Comparison of ENCODE assay signal across 17 cellular contexts in the genomic region with DNA sequence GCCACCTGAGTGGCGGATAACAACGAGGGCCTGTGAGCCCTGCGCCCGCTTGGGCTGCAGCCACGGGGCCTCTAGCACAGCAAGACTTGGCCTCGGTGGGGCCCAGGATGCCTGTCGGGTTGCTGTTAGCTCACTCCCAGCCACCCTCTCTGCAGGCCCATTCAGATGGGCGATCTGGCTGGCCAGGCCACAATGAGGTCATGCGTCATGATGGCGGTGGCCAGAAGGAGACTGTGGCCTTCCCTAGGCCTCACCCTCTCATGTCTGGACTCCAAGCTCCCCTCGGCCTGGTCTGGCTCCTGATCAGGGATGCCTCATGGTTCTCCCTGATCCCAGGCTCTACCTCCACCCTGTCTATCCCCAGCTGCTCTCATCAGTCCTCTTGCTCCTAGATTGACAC. TPM values are rescaled to one million over a fixed set of nuclear protein-coding genes. Genes with fewer than 3 reads are reported as not detected.
DNase-seq lines count a peak whose midpoint lies in the region; TF ChIP-seq lines count a peak whose summit lies in the region.
"Had no signal": no experiment of that assay in that cellular context is flagged by ENCODE, and none has a peak within 500 bp of the region (broad histone marks: within the 10 kb centered on the region; RNA-seq: fewer than 3 reads in every experiment).

No MANE protein-coding gene starts in this region.

- H2AFZ ChIP-seq in MM.1S (ENCODE audit: low read length) (0 out of 2 replicates have a peak overlapping the region, but pooled peaks have one; percentile 41), neural progenitor cell (replicated peaks) (no peak overlapping the region)

- H3K4me1 Mint-ChIP-seq in neural progenitor cell: peaks cover 23% of the 10 kb centered on the region

- H3F3A ChIP-seq in MM.1S (ENCODE audit: insufficient read depth, low read length) (peaks cover 45% of the 10 kb centered on the region), neural progenitor cell (ENCODE audit: low read depth) (no peaks in the 10 kb centered on the region)

- H3K4me1 ChIP-seq in MM.1S (ENCODE audit: low read length): peaks cover 55% of the 10 kb centered on the region
- H3K4me1 ChIP-seq in neural progenitor cell: no peaks in the 10 kb centered on the region
- H3K4me1 ChIP-seq in effector memory CD4-positive, alpha-beta T cell (ENCODE audit: control insufficient read depth, insufficient read depth, low read length, poor library complexity, severe bottlenecking): no peaks in the 10 kb centered on the region

- H3K9me3 Mint-ChIP-seq in neural progenitor cell: peaks cover 3% of the 10 kb centered on the region
- H3K9me3 Mint-ChIP-seq: CD4-positive, alpha-beta T cell had no signal

- H3K9me3 ChIP-seq in MM.1S (replicated peaks; ENCODE audit: insufficient read depth, low read length) (no peaks in the 10 kb centered on the region), neural progenitor cell (ENCODE audit: low read depth) (no peaks in the 10 kb centered on the region)
- no peaks in the 10 kb centered on the region for H3K9me3 ChIP-seq in effector memory CD4-positive, alpha-beta T cell (ENCODE audit: control insufficient read depth, low read length)
- H3K9me3 ChIP-seq: SJSA1 had no signal

- H3K27ac ChIP-seq in MM.1S (ENCODE audit: low read length): peak overlapping the region; percentile 80
- H3K27ac ChIP-seq in dorsolateral prefrontal cortex: peak overlapping the region; percentile 7 to 95 (median 88)
- no peak overlapping the region for H3K27ac ChIP-seq in neural progenitor cell
- no peak overlapping the region for H3K27ac ChIP-seq in effector memory CD4-positive, alpha-beta T cell (ENCODE audit: insufficient read depth, low read length, poor library complexity, severe bottlenecking)
- H3K27ac ChIP-seq: SJSA1 had no signal

- H3K9ac ChIP-seq in MM.1S (ENCODE audit: low read length) (peak overlapping the region; percentile 15; the same call in 1 of the 2 replicates), neural progenitor cell (no peak overlapping the region)

- no peaks in the 10 kb centered on the region for H3K9me2 ChIP-seq in MM.1S (replicated peaks; ENCODE audit: insufficient read depth, low read length)

- H3K27ac Mint-ChIP-seq in neural progenitor cell: peak overlapping the region; percentile 95
- H3K27ac Mint-ChIP-seq: CD4-positive, alpha-beta T cell had no signal

- no peaks in the 10 kb centered on the region for H3K36me3 Mint-ChIP-seq in neural progenitor cell

- intact Hi-C loops in dorsolateral prefrontal cortex (cut with DNase I): no loop called here

- H3K36me3 ChIP-seq in MM.1S (replicated peaks; ENCODE audit: insufficient read depth, low read length): no peaks in the 10 kb centered on the region
- H3K36me3 ChIP-seq in neural progenitor cell: no peaks in the 10 kb centered on the region
- H3K36me3 ChIP-seq in effector memory CD4-positive, alpha-beta T cell (ENCODE audit: control insufficient read depth, insufficient read depth, low read length): no peaks in the 10 kb centered on the region
- H3K36me3 ChIP-seq: SJSA1 had no signal

- peak overlapping the region; percentile 12; the same call in 1 of the 2 replicates for H3K4me3 ChIP-seq in MM.1S (ENCODE audit: low read length)
- peak overlapping the region in 7 of 59 donors; percentile 0 to 48 (median 13) for H3K4me3 ChIP-seq in dorsolateral prefrontal cortex
- no peak overlapping the region for H3K4me3 ChIP-seq in neural progenitor cell
- no peak overlapping the region for H3K4me3 ChIP-seq in effector memory CD4-positive, alpha-beta T cell (ENCODE audit: insufficient read depth, low read depth, low read length, poor library complexity, severe bottlenecking)
- H3K4me3 ChIP-seq: SJSA1 had no signal

- H3K27me3 Mint-ChIP-seq in neural progenitor cell (ENCODE audit: insufficient read depth, low read depth): peaks cover 8% of the 10 kb centered on the region
- H3K27me3 Mint-ChIP-seq: CD4-positive, alpha-beta T cell had no signal

- no peaks in the 10 kb centered on the region for H4K20me1 ChIP-seq in MM.1S (ENCODE audit: insufficient read depth, low read length)
- H4K20me1 ChIP-seq in neural progenitor cell (ENCODE audit: low read depth): no peaks in the 10 kb centered on the region

- no peaks in the 10 kb centered on the region for H3K27me3 ChIP-seq in MM.1S (replicated peaks; ENCODE audit: insufficient read depth, low read length)
- H3K27me3 ChIP-seq in dorsolateral prefrontal cortex: no peaks in the 10 kb centered on the region
- no peaks in the 10 kb centered on the region for H3K27me3 ChIP-seq in neural progenitor cell
- no peaks in the 10 kb centered on the region for H3K27me3 ChIP-seq in effector memory CD4-positive, alpha-beta T cell (replicated peaks; ENCODE audit: control insufficient read depth, insufficient read depth, low read length, poor library complexity, severe bottlenecking)
- H3K27me3 ChIP-seq: SJSA1 had no signal

- TF ChIP-seq CTCF in MM.1S (IDR thresholded peaks at IDR 0.05; ENCODE audit: low read length) (no peak), dorsolateral prefrontal cortex (IDR thresholded peaks at IDR 0.05 in 54 of 56, conservative IDR thresholded peaks at IDR 0.05 in 2 of 56; ENCODE audit: low read depth in 1 of 56, partially characterized antibody in 56 of 56) (no peak), neural progenitor cell (IDR thresholded peaks at IDR 0.05) (no peak)

- DNase-seq in MM.1S (no peak), dorsolateral prefrontal cortex (peak in 5 of 10 donors; percentile 35 to 70 (median 42)), neural progenitor cell (ENCODE audit: low spot score) (no peak), superior temporal gyrus (ENCODE audit: extremely low spot score) (peak; percentile 57), 8988T (no peak), glomerular visceral epithelial cell (ENCODE audit: extremely low spot score) (no peak)
- no peak for DNase-seq in effector memory CD4-positive, alpha-beta T cell
- DNase-seq: Calu3; CD4-positive, alpha-beta T cell; DMS79 treated with DMSO at 0.1 percent for 48 hours; GDM1; NCI-H1417 treated with DMSO at 0.1 percent for 48 hours; NCI-H2029 treated with DMSO at 0.1 percent for 48 hours; NCI-H510A treated with DMSO at 0.1 percent for 48 hours had no signal

- H3K4me2 ChIP-seq in MM.1S (ENCODE audit: low read depth, low read length) (peak overlapping the region; percentile 44), neural progenitor cell (no peak overlapping the region)

- H3K79me2 ChIP-seq in MM.1S (ENCODE audit: low read length): no peaks in the 10 kb centered on the region
- no peaks in the 10 kb centered on the region for H3K79me2 ChIP-seq in neural progenitor cell (ENCODE audit: low read depth)

- peak overlapping the region; percentile 5 for H3K4me3 Mint-ChIP-seq in neural progenitor cell
- H3K4me3 Mint-ChIP-seq: CD4-positive, alpha-beta T cell had no signal

RNA-seq across cellular contexts. Expression of a gene that starts 19.0 kb away (rescaled TPM):
- total RNA-seq in dorsolateral prefrontal cortex (10 to 100 TPM; 26.4 to 51.1 (median 35.9) TPM), neural progenitor cell (ENCODE audit: low replicate concordance) (37.9 and 79.8 TPM in 2 replicates)

RNA-seq across cellular contexts. Expression of a gene that starts 35.8 kb away (rescaled TPM):
- total RNA-seq in dorsolateral prefrontal cortex: 1 to 10 TPM in 112 of 120 experiments, under 1 TPM in 8; 0.35 to 9.0 (median 2.2) TPM
- 4.2 and 13.1 TPM in 2 replicates for total RNA-seq in neural progenitor cell (ENCODE audit: low replicate concordance)
- total RNA-seq: RPMI7951 had no signal

RNA-seq across cellular contexts. Expression of a gene that starts 49.0 kb away (rescaled TPM):
- total RNA-seq in dorsolateral prefrontal cortex (1,000 to 10,000 TPM in 71 of 120 experiments, 100 to 1,000 TPM in 49; 264 to 1,671 (median 1,064) TPM), neural progenitor cell (ENCODE audit: low replicate concordance) (0.09 and 0.28 TPM in 2 replicates)
- total RNA-seq: A673, Calu3, SJSA1 had no signal

Comparison
In these comparisons a context has a peak if more than half of its experiments do, and no peak if none do; other contexts are left out.
1. H3K27ac ChIP-seq: peak in MM.1S (single experiment) and dorsolateral prefrontal cortex (59 of 59); none in neural progenitor cell (single experiment) and effector memory CD4-positive, alpha-beta T cell (single experiment).
2. RNA of a gene that starts 49.0 kb away (total RNA-seq): 264 to 1,671 TPM in dorsolateral prefrontal cortex; 0.09 to 0.28 TPM in neural progenitor cell; every median in the first group is over 100 times any median in the second.